In genomic region chr22:35866646-35867045, GRCh38 we compare ENCODE assay signal across 21 cellular contexts.
DNase-seq lines count a peak whose midpoint lies in the region; ATAC-seq and TF ChIP-seq lines count a peak whose summit lies in the region.
"Had no signal": no experiment of that assay in that cellular context is flagged by ENCODE, and none has a peak within 500 bp of the region (broad histone marks: within the 10 kb centered on the region; RNA-seq: fewer than 3 reads in every experiment).

No MANE protein-coding gene starts in this region.

- no peaks in the 10 kb centered on the region for H3K9me3 ChIP-seq in cardiac muscle cell (ENCODE audit: low read depth)
- H3K9me3 ChIP-seq in osteoblast (ENCODE audit: low read depth, low read length) = no peaks in the 10 kb centered on the region
- H3K9me3 ChIP-seq in uterus = no peaks in the 10 kb centered on the region
- H3K9me3 ChIP-seq: BLaER1 treated with 17β-estradiol and CSF1 and Interleukin-3, amounts not matched to agents 10 nM and 100 nM; pancreas; SJCRH30; stomach had no signal

- TF ChIP-seq POLR2A in uterus (IDR thresholded peaks at IDR 0.05) = no peak

- DNase-seq in cardiac muscle cell (ENCODE audit: low read depth in 1 of 2, low spot score in 1 of 2) (peak in 1 of 2 donors; percentile 71), cardiac septum (ENCODE audit: low spot score) (no peak), left ventricle myocardium superior (no peak), osteoblast (ENCODE audit: insufficient read length, low spot score, missing footprints) (no peak), uterus (peak; percentile 44 to 45), DMS53 (lab: John Stamatoyannopoulos, UW) (no peak), NCI-H82 treated with DMSO at 0.1 percent for 48 hours (lab: John Stamatoyannopoulos, UW; ENCODE audit: unreplicated experiment) (no peak)
- no peak for DNase-seq in activated naive CD4-positive, alpha-beta T cell treated with anti-CD3 and anti-CD28 coated beads, Interleukin-2, amount 50 U/mL, for 16 hours
- DNase-seq: activated CD4-positive, alpha-beta memory T cell treated with anti-CD3 and anti-CD28 coated beads, Interleukin-2, amount 10 ng/mL, durations not matched to agents 7 days and 5 days; activated T-cell treated with anti-CD3 and anti-CD28 coated beads, Interleukin-2, amount 50 U/mL, for 1 hour; Calu3; pancreas; PC-3; SJCRH30; small intestine; stimulated activated CD4-positive, alpha-beta T cell treated with anti-CD3 and anti-CD28 coated beads, Interleukin-4, amount 100 ng/mL, for 1 hour; stomach; T-helper 2 cell had no signal

- no peaks in the 10 kb centered on the region for H3K27me3 ChIP-seq in cardiac muscle cell
- no peaks in the 10 kb centered on the region for H3K27me3 ChIP-seq in osteoblast (ENCODE audit: insufficient read depth, low read length)
- no peaks in the 10 kb centered on the region for H3K27me3 ChIP-seq in uterus
- H3K27me3 ChIP-seq: BLaER1 treated with 17β-estradiol and CSF1 and Interleukin-3, amounts not matched to agents 10 nM and 100 nM; pancreas; SJCRH30; stomach had no signal

- H3K4me3 ChIP-seq in cardiac muscle cell = no peak overlapping the region
- H3K4me3 ChIP-seq in osteoblast (ENCODE audit: insufficient read depth, low read length) = no peak overlapping the region
- H3K4me3 ChIP-seq in uterus = no peak overlapping the region
- H3K4me3 ChIP-seq: BLaER1 treated with 17β-estradiol and CSF1 and Interleukin-3, amounts not matched to agents 10 nM and 100 nM; coronary artery; pancreas; SJCRH30; stomach had no signal

- peak overlapping the region; percentile 41 for H3K4me2 ChIP-seq in osteoblast (ENCODE audit: insufficient read depth, low read length)
- H3K4me2 ChIP-seq: BLaER1 treated with 17β-estradiol and CSF1 and Interleukin-3, amounts not matched to agents 10 nM and 100 nM had no signal

- intact Hi-C loops in cardiac septum (cut with DNase I) (no loop called here), left ventricle myocardium superior (cut with micrococcal nuclease) (no loop called here), uterus (cut with DNase I; ENCODE audit: low total_unique reads) (no loop called here)

- H3K36me3 ChIP-seq in cardiac muscle cell (no peaks in the 10 kb centered on the region), osteoblast (ENCODE audit: insufficient read depth, low read length) (no peaks in the 10 kb centered on the region), uterus (no peaks in the 10 kb centered on the region)
- H3K36me3 ChIP-seq: BLaER1 treated with 17β-estradiol and CSF1 and Interleukin-3, amounts not matched to agents 10 nM and 100 nM; pancreas; SJCRH30; stomach had no signal

- TF ChIP-seq CTCF in cardiac muscle cell (IDR thresholded peaks at IDR 0.05; ENCODE audit: low read depth, low read length) (no peak), osteoblast (IDR thresholded peaks at IDR 0.05; ENCODE audit: extremely low read depth, low read depth, low read length) (no peak), uterus (IDR thresholded peaks at IDR 0.05) (no peak)

- peak; percentile 35 for ATAC-seq in left ventricle myocardium superior
- ATAC-seq: HepG2, pancreas, PC-3 had no signal

- H4K20me1 ChIP-seq in osteoblast (ENCODE audit: insufficient read depth, low read length) = peaks cover 11% of the 10 kb centered on the region
- H4K20me1 ChIP-seq: BLaER1 treated with 17β-estradiol and CSF1 and Interleukin-3, amounts not matched to agents 10 nM and 100 nM had no signal

- H3K79me2 ChIP-seq in osteoblast (ENCODE audit: insufficient read depth, low read length) = peaks cover 58% of the 10 kb centered on the region

- H2AFZ ChIP-seq in osteoblast (ENCODE audit: low read length) = no peak overlapping the region

- H3K4me1 ChIP-seq in cardiac muscle cell (ENCODE audit: low read depth) (peaks cover 35% of the 10 kb centered on the region), osteoblast (ENCODE audit: insufficient read depth, low read length) (peaks cover 22% of the 10 kb centered on the region), uterus (no peaks in the 10 kb centered on the region)
- H3K4me1 ChIP-seq: BLaER1 treated with 17β-estradiol and CSF1 and Interleukin-3, amounts not matched to agents 10 nM and 100 nM had no signal

- H3K27ac ChIP-seq in cardiac muscle cell (peak overlapping the region; percentile 81), osteoblast (ENCODE audit: low read depth, low read length) (peak overlapping the region; percentile 31), uterus (peak overlapping the region; percentile 20 to 34)
- H3K27ac ChIP-seq: BLaER1 treated with 17β-estradiol and CSF1 and Interleukin-3, amounts not matched to agents 10 nM and 100 nM; pancreas; SJCRH30 had no signal

Comparison
In these comparisons a context has a peak if more than half of its experiments do, and no peak if none do; other contexts are left out.
1. DNase-seq: peak in uterus (2 of 2); none in cardiac septum (single experiment), left ventricle myocardium superior (single experiment), osteoblast (single experiment), DMS53 (single experiment), NCI-H82 treated with DMSO at 0.1 percent for 48 hours (single experiment) and activated naive CD4-positive, alpha-beta T cell treated with anti-CD3 and anti-CD28 coated beads, Interleukin-2, amount 50 U/mL, for 16 hours (single experiment).
2. H3K27ac ChIP-seq: peak in every context shown above with its lines; median percentile 81 in cardiac muscle cell; 31 in osteoblast; 27 in uterus.